In genomic region chr5:88736494-88736893, GRCh38 we compare ENCODE assay signal across 15 cellular contexts.
DNase-seq lines count a peak whose midpoint lies in the region; ATAC-seq and TF ChIP-seq lines count a peak whose summit lies in the region.
"Had no signal": no experiment of that assay in that cellular context is flagged by ENCODE, and none has a peak within 500 bp of the region (broad histone marks: within the 10 kb centered on the region; RNA-seq: fewer than 3 reads in every experiment).

No MANE protein-coding gene starts in this region.

- H3K27ac Mint-ChIP-seq in stimulated activated memory B cell treated with anti-CD40 and anti-IgM and Interleukin-4, amounts not matched to agents 10 μg/mL and 1 μg/mL and 100 μg/mL, for 72 hours: peak overlapping the region; percentile 97
- H3K27ac Mint-ChIP-seq: activated naive CD8-positive, alpha-beta T cell; dendritic cell treated with granulocyte-macrophage colony-stimulating factor and Interleukin-4, amounts not matched to agents 40 ng/mL and 50 ng/mL, for 4 days had no signal

- TF ChIP-seq CTCF in left ventricle myocardium inferior (IDR thresholded peaks at IDR 0.05; ENCODE audit: borderline replicate concordance): no peak

- peaks cover 46% of the 10 kb centered on the region for H3K4me1 ChIP-seq in left ventricle myocardium inferior
- H3K4me1 ChIP-seq: lower lobe of right lung had no signal

- DNase-seq in stimulated activated naive CD4-positive, alpha-beta T cell (lab: John Stamatoyannopoulos, UW): no peak
- no peak for DNase-seq in left ventricle myocardium inferior
- DNase-seq in 8988T: no peak
- DNase-seq: activated CD4-positive, alpha-beta T cell treated with anti-CD3 and anti-CD28 coated beads for 48 hours; lower lobe of right lung; NCI-H446; upper lobe of right lung had no signal

- no peaks in the 10 kb centered on the region for H3K27me3 ChIP-seq in left ventricle myocardium inferior (ENCODE audit: low read depth)
- H3K27me3 ChIP-seq: gastroesophageal sphincter, upper lobe of right lung had no signal

- H3K36me3 ChIP-seq in left ventricle myocardium inferior: peaks cover 2% of the 10 kb centered on the region
- H3K36me3 ChIP-seq: gastroesophageal sphincter, lower lobe of right lung, upper lobe of right lung had no signal

- H3K9me3 ChIP-seq in left ventricle myocardium inferior (replicated peaks): no peaks in the 10 kb centered on the region
- H3K9me3 ChIP-seq: gastroesophageal sphincter, lower lobe of right lung, upper lobe of right lung had no signal

- no peak overlapping the region for H3K4me3 Mint-ChIP-seq in stimulated activated memory B cell treated with anti-CD40 and anti-IgM and Interleukin-4, amounts not matched to agents 10 μg/mL and 1 μg/mL and 100 μg/mL, for 72 hours
- H3K4me3 Mint-ChIP-seq: activated naive CD8-positive, alpha-beta T cell; dendritic cell treated with granulocyte-macrophage colony-stimulating factor and Interleukin-4, amounts not matched to agents 40 ng/mL and 50 ng/mL, for 4 days had no signal

- peak; percentile 24 for ATAC-seq in GM19023 (IDR thresholded peaks at IDR 0.05; ENCODE audit: unreplicated experiment)
- ATAC-seq in HG02610 (IDR thresholded peaks at IDR 0.05; ENCODE audit: unreplicated experiment): peak; percentile 25
- peak; percentile 40 for ATAC-seq in HG03469 (IDR thresholded peaks at IDR 0.05; ENCODE audit: unreplicated experiment)
- ATAC-seq in stimulated activated memory B cell treated with anti-CD40 and anti-IgM and Interleukin-4, amounts not matched to agents 10 μg/mL and 1 μg/mL and 100 μg/mL, for 72 hours: peak; percentile 71
- ATAC-seq: gastroesophageal sphincter, lower lobe of right lung, upper lobe of right lung had no signal

- H3K36me3 Mint-ChIP-seq in stimulated activated memory B cell treated with anti-CD40 and anti-IgM and Interleukin-4, amounts not matched to agents 10 μg/mL and 1 μg/mL and 100 μg/mL, for 72 hours: peaks cover 55% of the 10 kb centered on the region
- H3K36me3 Mint-ChIP-seq: activated naive CD8-positive, alpha-beta T cell had no signal

- intact Hi-C loops in left ventricle myocardium inferior (cut with micrococcal nuclease): no loop called here

- no peaks in the 10 kb centered on the region for H3K9me3 Mint-ChIP-seq in stimulated activated memory B cell treated with anti-CD40 and anti-IgM and Interleukin-4, amounts not matched to agents 10 μg/mL and 1 μg/mL and 100 μg/mL, for 72 hours
- H3K9me3 Mint-ChIP-seq: dendritic cell treated with granulocyte-macrophage colony-stimulating factor and Interleukin-4, amounts not matched to agents 40 ng/mL and 50 ng/mL, for 4 days had no signal

- no peak overlapping the region for H3K27ac ChIP-seq in left ventricle myocardium inferior (replicated peaks)
- H3K27ac ChIP-seq: gastroesophageal sphincter, lower lobe of right lung, SK-N-MC, upper lobe of right lung had no signal

- no peak overlapping the region for H3K4me3 ChIP-seq in left ventricle myocardium inferior
- H3K4me3 ChIP-seq: gastroesophageal sphincter, lower lobe of right lung, SK-N-MC, upper lobe of right lung had no signal

- no peaks in the 10 kb centered on the region for H3K27me3 Mint-ChIP-seq in stimulated activated memory B cell treated with anti-CD40 and anti-IgM and Interleukin-4, amounts not matched to agents 10 μg/mL and 1 μg/mL and 100 μg/mL, for 72 hours
- H3K27me3 Mint-ChIP-seq: dendritic cell treated with granulocyte-macrophage colony-stimulating factor and Interleukin-4, amounts not matched to agents 40 ng/mL and 50 ng/mL, for 4 days had no signal

- H3K4me1 Mint-ChIP-seq in stimulated activated memory B cell treated with anti-CD40 and anti-IgM and Interleukin-4, amounts not matched to agents 10 μg/mL and 1 μg/mL and 100 μg/mL, for 72 hours: peaks cover 87% of the 10 kb centered on the region
